ENCODE assay signal across 18 cellular contexts in the genomic region with DNA sequence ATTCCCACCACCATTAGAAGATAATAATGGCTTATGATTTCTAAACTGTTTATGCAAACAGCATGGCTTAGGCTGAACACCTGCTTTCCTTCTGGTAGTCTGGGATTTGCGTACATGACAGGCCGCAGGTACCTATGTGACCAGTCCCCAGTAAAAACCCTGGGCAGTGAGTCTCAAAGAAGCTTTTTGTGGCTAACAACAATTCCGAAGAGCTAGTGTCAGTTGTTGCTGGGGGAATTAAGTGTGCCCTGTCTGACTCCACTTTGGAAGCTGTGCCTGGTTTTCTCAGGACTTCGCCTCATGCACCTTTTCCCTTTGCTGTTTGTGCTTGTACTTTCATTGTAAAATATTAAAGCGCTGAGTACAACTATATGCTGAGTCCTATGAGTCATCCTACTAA.
"Had no signal": no experiment of that assay in that cellular context is flagged by ENCODE, and none has a peak within 500 bp of the region (broad histone marks: within the 10 kb centered on the region; RNA-seq: fewer than 3 reads in every experiment).

No MANE protein-coding gene starts in this region.

- DNase-seq: activated CD4-positive, alpha-beta memory T cell treated with anti-CD3 and anti-CD28 coated beads, Interleukin-2, amount 10 ng/mL, durations not matched to agents 7 days and 5 days; activated CD4-positive, alpha-beta T cell treated with anti-CD3 and anti-CD28 coated beads for 36 hours; activated CD4-positive, alpha-beta T cell treated with anti-CD3 and anti-CD28 coated beads, Interleukin-2, amount 50 U/mL, for 1 hour; activated gamma-delta T cell treated with Interleukin-2 at 50 U/mL for 16 hours; activated T-cell treated with anti-CD3 and anti-CD28 coated beads, Interleukin-2, amount 50 U/mL, for 72 hours; aorta; central memory CD4-positive, alpha-beta T cell; NCI-H1092; NCI-H1694 treated with DMSO at 0.1 percent for 48 hours; NCI-H2029 treated with DMSO at 0.1 percent for 48 hours; NCI-H345; NCI-H510A; SIG-M5; T-helper 1 cell had no signal

- ATAC-seq: activated CD4-positive, alpha-beta T cell treated with anti-CD3 and anti-CD28 coated beads for 36 hours; activated T-cell treated with anti-CD3 and anti-CD28 coated beads, Interleukin-2, amount 50 U/mL, for 72 hours had no signal

- H3K4me2 ChIP-seq: KMS-11 had no signal

- FAIRE-seq: bronchial epithelial cell had no signal

- H3K4me3 ChIP-seq: SK-N-MC had no signal

- H3K27ac ChIP-seq: KMS-11, SK-N-MC, VCaP had no signal

- H3K9ac ChIP-seq: KMS-11 had no signal
